In genomic region chr7:151375530-151376217, GRCh38 we compare ENCODE assay signal across 17 cellular contexts. TPM values are rescaled to one million over a fixed set of nuclear protein-coding genes. Genes with fewer than 3 reads are reported as not detected.
DNase-seq lines count a peak whose midpoint lies in the region; ATAC-seq, FAIRE-seq and TF ChIP-seq lines count a peak whose summit lies in the region.
"Had no signal": no experiment of that assay in that cellular context is flagged by ENCODE, and none has a peak within 500 bp of the region (broad histone marks: within the 10 kb centered on the region; RNA-seq: fewer than 3 reads in every experiment).

No MANE protein-coding gene starts in this region.

- no peak overlapping the region for H3K23ac ChIP-seq in mesendoderm (ENCODE audit: low read length)

- no peaks in the 10 kb centered on the region for H3K9me3 ChIP-seq in suprapubic skin

- H3K4me1 Mint-ChIP-seq in activated naive CD8-positive, alpha-beta T cell treated with anti-CD3 and anti-CD28 coated beads for 36 hours, result peaks cover under 1% of the 10 kb centered on the region
- peaks cover under 1% of the 10 kb centered on the region for H3K4me1 Mint-ChIP-seq in activated naive CD8-positive, alpha-beta T cell treated with anti-CD3 and anti-CD28 coated beads, Interleukin-2, amount 50 U/mL, for 24 hours
- no peaks in the 10 kb centered on the region for H3K4me1 Mint-ChIP-seq in mesothelial cell of epicardium

- H4K5ac ChIP-seq in mesendoderm (ENCODE audit: low read length), result no peak overlapping the region

- no peak for FAIRE-seq in GM12891 (lab: Jason Lieb, UNC)
- FAIRE-seq: H54 had no signal

- H3K79me2 ChIP-seq in mesendoderm (ENCODE audit: control insufficient read depth, insufficient read depth, low read length), result no peaks in the 10 kb centered on the region

- H3K27me3 ChIP-seq in suprapubic skin (no peaks in the 10 kb centered on the region), mesendoderm (ENCODE audit: insufficient read depth, low read length, poor library complexity) (no peaks in the 10 kb centered on the region)

- no peak overlapping the region for H3K18ac ChIP-seq in mesendoderm (ENCODE audit: low read length)

- H3K9ac ChIP-seq in mesendoderm (ENCODE audit: low read length), result no peak overlapping the region
- H3K9ac ChIP-seq: KMS-11 had no signal

- no peak for TF ChIP-seq EP300 in suprapubic skin (IDR thresholded peaks at IDR 0.05)

- H3K79me1 ChIP-seq in mesendoderm (ENCODE audit: low read length), result no peaks in the 10 kb centered on the region

- H3K4me2 ChIP-seq in mesendoderm (ENCODE audit: low read length), result no peak overlapping the region
- H3K4me2 ChIP-seq: KMS-11, PC-9 had no signal

- no peak overlapping the region for H2AK5ac ChIP-seq in mesendoderm (ENCODE audit: low read length)

- H2BK5ac ChIP-seq in mesendoderm (ENCODE audit: low read length), result no peak overlapping the region

- no peak overlapping the region for H2BK120ac ChIP-seq in mesendoderm (ENCODE audit: low read depth, low read length)

- H3K27ac Mint-ChIP-seq in activated naive CD8-positive, alpha-beta T cell treated with anti-CD3 and anti-CD28 coated beads for 36 hours, result peak overlapping the region; percentile 46
- H3K27ac Mint-ChIP-seq in activated naive CD8-positive, alpha-beta T cell treated with anti-CD3 and anti-CD28 coated beads, Interleukin-2, amount 50 U/mL, for 24 hours, result no peak overlapping the region
- H3K27ac Mint-ChIP-seq in mesothelial cell of epicardium, result peak overlapping the region; percentile 64

- H3K4me3 ChIP-seq in suprapubic skin, result no peak overlapping the region
- no peak overlapping the region for H3K4me3 ChIP-seq in mesendoderm (ENCODE audit: low read length)
- H3K4me3 ChIP-seq: PC-9 had no signal

- H3K27ac ChIP-seq in suprapubic skin (no peak overlapping the region), mesendoderm (ENCODE audit: low read depth, low read length) (no peak overlapping the region)
- H3K27ac ChIP-seq: KMS-11, PC-9 had no signal

- no peak for DNase-seq in activated naive CD8-positive, alpha-beta T cell treated with anti-CD3 and anti-CD28 coated beads for 36 hours
- DNase-seq in activated naive CD8-positive, alpha-beta T cell treated with anti-CD3 and anti-CD28 coated beads, Interleukin-2, amount 50 U/mL, for 24 hours, result no peak
- DNase-seq in GM12891 (ENCODE audit: insufficient read length, low spot score) (peak; percentile 12), mesothelial cell of epicardium (ENCODE audit: low spot score in 2 of 2, unreplicated experiment in 2 of 2) (no peak), suprapubic skin (ENCODE audit: low spot score in 2 of 2) (peak; percentile 31 to 63), NCI-H82 (lab: John Stamatoyannopoulos, UW) (no peak), mesendoderm (no peak)
- DNase-seq: AML-193, DMS79 treated with DMSO at 0.1 percent for 48 hours, GDM1, NCI-H1105 treated with DMSO at 0.1 percent for 48 hours, NCI-H187, NCI-H446, PC-9 had no signal

- H3K36me3 ChIP-seq in suprapubic skin (peaks cover 78% of the 10 kb centered on the region), mesendoderm (ENCODE audit: control insufficient read depth, insufficient read depth, low read length) (no peaks in the 10 kb centered on the region)

- peaks cover under 1% of the 10 kb centered on the region for H3K36me3 Mint-ChIP-seq in activated naive CD8-positive, alpha-beta T cell treated with anti-CD3 and anti-CD28 coated beads for 36 hours
- peaks cover 9% of the 10 kb centered on the region for H3K36me3 Mint-ChIP-seq in activated naive CD8-positive, alpha-beta T cell treated with anti-CD3 and anti-CD28 coated beads, Interleukin-2, amount 50 U/mL, for 24 hours (ENCODE audit: low read depth)
- H3K36me3 Mint-ChIP-seq in mesothelial cell of epicardium, result peaks cover 37% of the 10 kb centered on the region

- ATAC-seq in activated naive CD8-positive, alpha-beta T cell treated with anti-CD3 and anti-CD28 coated beads, Interleukin-2, amount 50 U/mL, for 24 hours, result no peak

- TF ChIP-seq POLR2A in GM12891 (IDR thresholded peaks at IDR 0.05; ENCODE audit: low read depth, low read length) (no peak), suprapubic skin (IDR thresholded peaks at IDR 0.05) (no peak)

- H3K56ac ChIP-seq in mesendoderm (ENCODE audit: low read length), result no peak overlapping the region

- 83% methylated on average over 10 of the region's 10 CpGs for WGBS in suprapubic skin
- WGBS in mesendoderm (ENCODE audit: extremely low coverage, insufficient coverage, low lambda C conversion rate), result no CpG with 5 or more reads among the region's 10 CpGs

- H3K4ac ChIP-seq in mesendoderm (ENCODE audit: low read depth, low read length), result no peak overlapping the region

- no peaks in the 10 kb centered on the region for H3K9me3 Mint-ChIP-seq in activated naive CD8-positive, alpha-beta T cell treated with anti-CD3 and anti-CD28 coated beads for 36 hours
- H3K9me3 Mint-ChIP-seq in activated naive CD8-positive, alpha-beta T cell treated with anti-CD3 and anti-CD28 coated beads, Interleukin-2, amount 50 U/mL, for 24 hours, result no peaks in the 10 kb centered on the region
- H3K9me3 Mint-ChIP-seq in mesothelial cell of epicardium, result no peaks in the 10 kb centered on the region

- H3K4me3 Mint-ChIP-seq in activated naive CD8-positive, alpha-beta T cell treated with anti-CD3 and anti-CD28 coated beads for 36 hours, result no peak overlapping the region
- no peak overlapping the region for H3K4me3 Mint-ChIP-seq in activated naive CD8-positive, alpha-beta T cell treated with anti-CD3 and anti-CD28 coated beads, Interleukin-2, amount 50 U/mL, for 24 hours
- H3K4me3 Mint-ChIP-seq in mesothelial cell of epicardium, result no peak overlapping the region

- no peak overlapping the region for H2BK15ac ChIP-seq in mesendoderm (replicated peaks; ENCODE audit: low read depth)

- no peak overlapping the region for H4K8ac ChIP-seq in mesendoderm (ENCODE audit: low read depth, low read length)

- H3K27me3 Mint-ChIP-seq in activated naive CD8-positive, alpha-beta T cell treated with anti-CD3 and anti-CD28 coated beads for 36 hours, result no peaks in the 10 kb centered on the region
- no peaks in the 10 kb centered on the region for H3K27me3 Mint-ChIP-seq in activated naive CD8-positive, alpha-beta T cell treated with anti-CD3 and anti-CD28 coated beads, Interleukin-2, amount 50 U/mL, for 24 hours
- no peaks in the 10 kb centered on the region for H3K27me3 Mint-ChIP-seq in mesothelial cell of epicardium (ENCODE audit: low read depth)

- H3K4me1 ChIP-seq in suprapubic skin (no peaks in the 10 kb centered on the region), mesendoderm (ENCODE audit: control insufficient read depth, low read depth, low read length) (no peaks in the 10 kb centered on the region)

- no peak for TF ChIP-seq CTCF in mesothelial cell of epicardium (IDR thresholded peaks at IDR 0.05; ENCODE audit: unreplicated experiment)
- no peak for TF ChIP-seq CTCF in suprapubic skin (IDR thresholded peaks at IDR 0.05)

TF ChIP-seq in GM12891, 5 proteins besides CTCF, POLR2A, EP300 and RAD21:
- TF ChIP-seq SPI1 (IDR thresholded peaks at IDR 0.05; ENCODE audit: low read depth, low read length) (no peak), TAF1 (IDR thresholded peaks at IDR 0.05; ENCODE audit: low read depth, low read length) (no peak), PAX5 (IDR thresholded peaks at IDR 0.05; ENCODE audit: insufficient read depth, low read length, severe bottlenecking) (no peak), POU2F2 (IDR thresholded peaks at IDR 0.05; ENCODE audit: low read depth, low read length) (no peak), POLR2AphosphoS5 (IDR thresholded peaks at IDR 0.05; ENCODE audit: low read depth, low read length) (no peak)

RNA-seq across cellular contexts. Expression of gene NUB1, which starts 34.1 kb away (rescaled TPM):
- 10 to 100 TPM; 51.2 to 51.6 TPM for total RNA-seq in activated naive CD8-positive, alpha-beta T cell treated with anti-CD3 and anti-CD28 coated beads for 36 hours
- polyA plus RNA-seq in GM12891 (2012; ENCODE audit: low read depth, missing spikeins), result 40.5 TPM
- total RNA-seq in mesothelial cell of epicardium (47.7 to 52.4 TPM (median 52.3 TPM) in 3 replicates), suprapubic skin (10 to 100 TPM; 39.3 to 70.8 (median 41.7) TPM)
- 42.7 TPM for polyA plus RNA-seq in mesendoderm (2013, experiment 1 of 2)
- 43.4 TPM for polyA plus RNA-seq in mesendoderm (2013, experiment 2 of 2)

RNA-seq across cellular contexts. Expression of gene WDR86, which starts 34.2 kb away (rescaled TPM):
- total RNA-seq in activated naive CD8-positive, alpha-beta T cell treated with anti-CD3 and anti-CD28 coated beads for 36 hours, result not detected
- polyA plus RNA-seq in GM12891 (2012; ENCODE audit: low read depth, missing spikeins), result 0.23 TPM
- total RNA-seq in mesothelial cell of epicardium (259 to 274 TPM (median 266 TPM) in 3 replicates), suprapubic skin (1 to 10 TPM in 2 of 4 donors, under 1 TPM in 1, not detected in 1; 0.81 to 2.8 (median 1.4) TPM)
- polyA plus RNA-seq in mesendoderm (2013, experiment 1 of 2), result 1.5 TPM
- 1.4 TPM for polyA plus RNA-seq in mesendoderm (2013, experiment 2 of 2)
- total RNA-seq: MCF 10A had no signal

Comparison
In these comparisons a context has a peak if more than half of its experiments do, and no peak if none do; other contexts are left out.
1. DNase-seq: peak in GM12891 (single experiment) and suprapubic skin (2 of 2); none in activated naive CD8-positive, alpha-beta T cell treated with anti-CD3 and anti-CD28 coated beads for 36 hours (single experiment), activated naive CD8-positive, alpha-beta T cell treated with anti-CD3 and anti-CD28 coated beads, Interleukin-2, amount 50 U/mL, for 24 hours (single experiment), mesothelial cell of epicardium (0 of 2), NCI-H82 (single experiment) and mesendoderm (single experiment).
2. RNA of gene WDR86, which starts 34.2 kb away (total RNA-seq): 259 to 274 TPM in mesothelial cell of epicardium; 0.81 to 2.8 TPM in suprapubic skin and not detected in activated naive CD8-positive, alpha-beta T cell treated with anti-CD3 and anti-CD28 coated beads for 36 hours; every median in the first group is over 10 times any median in the second.